In the genomic region with DNA sequence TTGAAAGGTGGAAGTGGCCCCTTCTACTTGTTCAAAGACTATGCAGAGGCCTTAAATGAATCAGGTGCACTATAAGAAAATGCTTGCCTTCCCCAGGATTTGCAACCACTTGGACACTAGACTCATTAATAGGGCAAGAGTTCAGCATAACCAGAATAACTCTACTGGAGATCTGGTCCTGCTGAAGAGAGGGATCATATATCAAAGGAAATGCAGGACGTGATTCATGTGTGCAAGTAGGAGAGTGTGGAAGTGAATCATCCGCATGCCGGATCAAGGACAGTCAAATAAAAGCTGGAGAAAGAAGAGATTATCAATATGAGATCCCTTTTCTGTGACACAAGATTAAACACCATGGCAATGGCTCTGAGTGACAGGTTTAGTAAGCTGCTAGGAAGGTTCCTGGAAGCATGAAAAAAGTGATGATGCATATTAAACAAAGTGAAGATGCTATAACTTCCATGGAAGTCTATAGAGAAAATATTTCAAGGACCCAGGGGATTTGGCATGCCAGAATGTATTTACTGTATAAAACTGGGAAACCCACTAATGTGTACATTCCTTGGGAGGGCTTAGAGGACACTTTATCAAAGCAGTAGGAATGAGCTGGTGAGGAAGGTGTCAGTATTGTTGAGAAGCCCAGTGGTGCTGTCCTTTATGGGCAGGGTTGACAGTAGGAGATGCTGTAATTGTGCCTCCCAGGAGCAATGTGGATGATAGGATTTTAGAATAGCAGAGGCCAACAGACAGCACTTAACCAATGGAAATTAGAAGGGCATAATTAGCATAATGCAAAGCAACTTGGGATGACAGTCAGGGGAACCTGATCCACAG, we compare ENCODE assay signal across 9 cellular contexts.
DNase-seq lines count a peak whose midpoint lies in the region; ATAC-seq and TF ChIP-seq lines count a peak whose summit lies in the region.
"Had no signal": no experiment of that assay in that cellular context is flagged by ENCODE, and none has a peak within 500 bp of the region (broad histone marks: within the 10 kb centered on the region; RNA-seq: fewer than 3 reads in every experiment).

No MANE protein-coding gene starts in this region.

- H3K9me3 ChIP-seq in HEK293 (ENCODE audit: control insufficient read depth, insufficient read depth, low read depth, low read length), result no peaks in the 10 kb centered on the region

- H3K9me3 Mint-ChIP-seq in activated CD8-positive, alpha-beta T cell treated with anti-CD3 and anti-CD28 coated beads for 36 hours, result no peaks in the 10 kb centered on the region
- H3K9me3 Mint-ChIP-seq: H9 had no signal

- CTCF ChIA-PET in HEK293 (lab: Yijun Ruan, JAX), result interaction anchor here (1.2 kb wide), 1 partner anchor 50 kb away, joined by 3 read pairs; no protein-coding TSS in a partner anchor
- CTCF ChIA-PET in activated CD8-positive, alpha-beta T cell treated with anti-CD3 and anti-CD28 coated beads for 36 hours (lab: Charles Lee), result no interaction called here

- in situ Hi-C loops in SK-MEL-5 (cut with HindIII; ENCODE audit: low pct_unique_long_range_greater_than_20kb, low sequenced_read_pairs), result no loop called here

- DNase-seq in SK-MEL-5 (ENCODE audit: low read depth, low spot score) (peak; percentile 74), fibroblast of the conjunctiva (ENCODE audit: low read depth) (peak; percentile 61), skeletal muscle cell (ENCODE audit: low read depth) (peak; percentile 84), T-helper 1 cell (no peak)
- no peak for DNase-seq in activated CD8-positive, alpha-beta T cell treated with anti-CD3 and anti-CD28 coated beads for 36 hours
- DNase-seq: H9 had no signal

- peaks cover 15% of the 10 kb centered on the region for H3K4me1 ChIP-seq in HEK293 (ENCODE audit: control insufficient read depth, insufficient read depth, low read length)

- POLR2A ChIA-PET in HEK293 (lab: Yijun Ruan, JAX), result no interaction called here
- POLR2A ChIA-PET in activated CD8-positive, alpha-beta T cell treated with anti-CD3 and anti-CD28 coated beads for 36 hours (lab: Charles Lee), result no interaction called here

- intact Hi-C loops in activated CD8-positive, alpha-beta T cell treated with anti-CD3 and anti-CD28 coated beads for 36 hours (cut with micrococcal nuclease), result no loop called here

- no peak for TF ChIP-seq CTCF in HEK293 (tag by site-specific recombination; IDR thresholded peaks at IDR 0.05)
- TF ChIP-seq CTCF in activated CD8-positive, alpha-beta T cell treated with anti-CD3 and anti-CD28 coated beads for 36 hours (IDR thresholded peaks at IDR 0.05), result no peak

- no peak overlapping the region for H3K4me3 Mint-ChIP-seq in activated CD8-positive, alpha-beta T cell treated with anti-CD3 and anti-CD28 coated beads for 36 hours
- H3K4me3 Mint-ChIP-seq: H9 had no signal

- no peak overlapping the region for H3K27ac Mint-ChIP-seq in activated CD8-positive, alpha-beta T cell treated with anti-CD3 and anti-CD28 coated beads for 36 hours

- peaks cover 3% of the 10 kb centered on the region for H3K27me3 Mint-ChIP-seq in activated CD8-positive, alpha-beta T cell treated with anti-CD3 and anti-CD28 coated beads for 36 hours

- no peaks in the 10 kb centered on the region for H3K36me3 Mint-ChIP-seq in activated CD8-positive, alpha-beta T cell treated with anti-CD3 and anti-CD28 coated beads for 36 hours (ENCODE audit: low read depth)

- no peaks in the 10 kb centered on the region for H3K36me3 ChIP-seq in HEK293 (ENCODE audit: control insufficient read depth in 2 of 2, insufficient read depth in 1 of 2, low read length in 2 of 2)

- H3K27ac ChIP-seq in HEK293 (ENCODE audit: extremely low read depth, low read depth, low read length), result no peak overlapping the region
- H3K27ac ChIP-seq: SK-N-MC had no signal

- no peaks in the 10 kb centered on the region for H3K4me1 Mint-ChIP-seq in activated CD8-positive, alpha-beta T cell treated with anti-CD3 and anti-CD28 coated beads for 36 hours (ENCODE audit: low read depth)

- no peak overlapping the region for H3K4me3 ChIP-seq in HEK293 (ENCODE audit: low read depth, low read length)
- H3K4me3 ChIP-seq in skeletal muscle cell (ENCODE audit: low read depth, low read length), result no peak overlapping the region
- H3K4me3 ChIP-seq: SK-N-MC had no signal

- no peak for ATAC-seq in activated CD8-positive, alpha-beta T cell treated with anti-CD3 and anti-CD28 coated beads for 36 hours
- no peak for ATAC-seq in HG03520 (IDR thresholded peaks at IDR 0.05; ENCODE audit: unreplicated experiment)

TF ChIP-seq in HEK293, 187 proteins besides CTCF, POLR2A, EP300 and RAD21:
- TF ChIP-seq ZNF221 (tag by site-specific recombination; IDR thresholded peaks at IDR 0.05; ENCODE audit: borderline replicate concordance) (no peak), ZNF571 (tag by site-specific recombination; IDR thresholded peaks at IDR 0.05) (no peak), TCF7L2 (IDR thresholded peaks at IDR 0.05; ENCODE audit: borderline replicate concordance, low read depth, low read length) (peak; percentile 76; the same call in 1 of the 2 replicates), ZFP37 (tag by site-specific recombination; IDR thresholded peaks at IDR 0.05) (peak; percentile 53; the same call in 1 of the 2 replicates), GLIS1 (tag by site-specific recombination; IDR thresholded peaks at IDR 0.05) (peak; percentile 22; the same call in 1 of the 2 replicates)
- TF ChIP-seq, protein P1, sequence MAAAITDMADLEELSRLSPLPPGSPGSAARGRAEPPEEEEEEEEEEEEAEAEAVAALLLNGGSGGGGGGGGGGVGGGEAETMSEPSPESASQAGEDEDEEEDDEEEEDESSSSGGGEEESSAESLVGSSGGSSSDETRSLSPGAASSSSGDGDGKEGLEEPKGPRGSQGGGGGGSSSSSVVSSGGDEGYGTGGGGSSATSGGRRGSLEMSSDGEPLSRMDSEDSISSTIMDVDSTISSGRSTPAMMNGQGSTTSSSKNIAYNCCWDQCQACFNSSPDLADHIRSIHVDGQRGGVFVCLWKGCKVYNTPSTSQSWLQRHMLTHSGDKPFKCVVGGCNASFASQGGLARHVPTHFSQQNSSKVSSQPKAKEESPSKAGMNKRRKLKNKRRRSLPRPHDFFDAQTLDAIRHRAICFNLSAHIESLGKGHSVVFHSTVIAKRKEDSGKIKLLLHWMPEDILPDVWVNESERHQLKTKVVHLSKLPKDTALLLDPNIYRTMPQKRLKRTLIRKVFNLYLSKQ (tag by site-specific recombination; IDR thresholded peaks at IDR 0.05; ENCODE audit: borderline replicate concordance), result no peak
- TF ChIP-seq, protein P2, sequence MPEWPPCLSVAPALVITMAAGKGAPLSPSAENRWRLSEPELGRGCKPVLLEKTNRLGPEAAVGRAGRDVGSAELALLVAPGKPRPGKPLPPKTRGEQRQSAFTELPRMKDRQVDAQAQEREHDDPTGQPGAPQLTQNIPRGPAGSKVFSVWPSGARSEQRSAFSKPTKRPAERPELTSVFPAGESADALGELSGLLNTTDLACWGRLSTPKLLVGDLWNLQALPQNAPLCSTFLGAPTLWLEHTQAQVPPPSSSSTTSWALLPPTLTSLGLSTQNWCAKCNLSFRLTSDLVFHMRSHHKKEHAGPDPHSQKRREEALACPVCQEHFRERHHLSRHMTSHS (tag by site-specific recombination; IDR thresholded peaks at IDR 0.05), result no peak

Comparison
In these comparisons a context has a peak if more than half of its experiments do, and no peak if none do; other contexts are left out.
1. DNase-seq: peak in SK-MEL-5 (single experiment), fibroblast of the conjunctiva (single experiment) and skeletal muscle cell (single experiment); none in T-helper 1 cell (0 of 5) and activated CD8-positive, alpha-beta T cell treated with anti-CD3 and anti-CD28 coated beads for 36 hours (single experiment).